ENCODE assay signal across 1 cellular context in the genomic region with DNA sequence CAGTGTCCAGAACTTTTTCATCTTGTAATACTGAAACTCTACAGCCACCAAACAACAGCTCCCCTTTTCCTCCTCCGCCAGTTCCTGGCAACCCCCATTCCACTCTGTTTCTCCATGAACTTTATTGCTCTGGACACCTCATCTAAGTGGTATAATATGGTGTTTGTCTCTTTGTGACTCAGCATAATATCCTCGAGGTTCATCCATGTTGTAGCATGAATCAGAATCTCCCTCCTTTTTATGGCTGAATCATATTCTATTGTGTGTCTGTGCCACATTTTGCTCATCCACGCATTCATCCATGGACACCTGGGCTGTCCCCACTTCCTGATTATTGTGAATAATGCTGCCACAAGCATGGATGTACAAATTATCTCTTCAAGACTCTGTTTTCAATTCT.
TF ChIP-seq lines count a peak whose summit lies in the region.

No MANE protein-coding gene starts in this region.

TF ChIP-seq in A549, 52 proteins besides CTCF, POLR2A, EP300 and RAD21 (continued from another document):
- TF ChIP-seq, protein P1, sequence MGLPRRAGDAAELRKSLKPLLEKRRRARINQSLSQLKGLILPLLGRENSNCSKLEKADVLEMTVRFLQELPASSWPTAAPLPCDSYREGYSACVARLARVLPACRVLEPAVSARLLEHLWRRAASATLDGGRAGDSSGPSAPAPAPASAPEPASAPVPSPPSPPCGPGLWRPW (IDR thresholded peaks at IDR 0.05) = no peak
- TF ChIP-seq FOSL2 (IDR thresholded peaks at IDR 0.05) (no peak), FOSL2 (CRISPR knock-in tag; IDR thresholded peaks at IDR 0.05) (0 out of 2 replicates have a peak, but pooled peaks have one; percentile 13), POLR2AphosphoS2 (conservative IDR thresholded peaks at IDR 0.05; ENCODE audit: low read length) (no peak), CHD4 (IDR thresholded peaks at IDR 0.05; ENCODE audit: borderline replicate concordance) (no peak), NFE2L2 (conservative IDR thresholded peaks at IDR 0.05; ENCODE audit: low read length) (peak; percentile 35; the same call in 1 of the 2 replicates), NR3C1 (IDR thresholded peaks at IDR 0.05) (no peak)
- TF ChIP-seq, protein P2, sequence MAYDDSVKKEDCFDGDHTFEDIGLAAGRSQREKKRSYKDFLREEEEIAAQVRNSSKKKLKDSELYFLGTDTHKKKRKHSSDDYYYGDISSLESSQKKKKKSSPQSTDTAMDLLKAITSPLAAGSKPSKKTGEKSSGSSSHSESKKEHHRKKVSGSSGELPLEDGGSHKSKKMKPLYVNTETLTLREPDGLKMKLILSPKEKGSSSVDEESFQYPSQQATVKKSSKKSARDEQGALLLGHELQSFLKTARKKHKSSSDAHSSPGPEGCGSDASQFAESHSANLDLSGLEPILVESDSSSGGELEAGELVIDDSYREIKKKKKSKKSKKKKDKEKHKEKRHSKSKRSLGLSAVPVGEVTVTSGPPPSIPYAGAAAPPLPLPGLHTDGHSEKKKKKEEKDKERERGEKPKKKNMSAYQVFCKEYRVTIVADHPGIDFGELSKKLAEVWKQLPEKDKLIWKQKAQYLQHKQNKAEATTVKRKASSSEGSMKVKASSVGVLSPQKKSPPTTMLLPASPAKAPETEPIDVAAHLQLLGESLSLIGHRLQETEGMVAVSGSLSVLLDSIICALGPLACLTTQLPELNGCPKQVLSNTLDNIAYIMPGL (CRISPR knock-in tag; IDR thresholded peaks at IDR 0.05; ENCODE audit: borderline replicate concordance) = no peak
